Comparison of ENCODE assay signal across 30 cellular contexts in genomic region chr20:48196486-48196885, GRCh38.
"Had no signal": no experiment of that assay in that cellular context is flagged by ENCODE, and none has a peak within 500 bp of the region (broad histone marks: within the 10 kb centered on the region; RNA-seq: fewer than 3 reads in every experiment).

No MANE protein-coding gene starts in this region.

- H3K36me3 ChIP-seq: ascending aorta, esophagus squamous epithelium, left lung, pancreas, right atrium auricular region, suprapubic skin, tibial artery had no signal

- H3K9me3 ChIP-seq: ascending aorta, esophagus squamous epithelium, left lung, pancreas, psoas muscle, right atrium auricular region, suprapubic skin, tibial artery had no signal

- H3K27ac ChIP-seq: ascending aorta, epithelial cell of prostate, esophagus squamous epithelium, left lung, pancreas, psoas muscle, right atrium auricular region, suprapubic skin, tibial artery had no signal

- H3K27me3 ChIP-seq: ascending aorta, left lung, pancreas, right atrium auricular region had no signal

- H3K9me3 Mint-ChIP-seq: activated CD4-positive, alpha-beta memory T cell treated with anti-CD3 and anti-CD28 coated beads for 36 hours; activated CD4-positive, alpha-beta T cell treated with anti-CD3 and anti-CD28 coated beads, Interleukin-2, amount 10 ng/mL, durations not matched to agents 24 days and 14 days; activated naive CD4-positive, alpha-beta T cell treated with anti-CD3 and anti-CD28 coated beads for 36 hours; activated naive CD8-positive, alpha-beta T cell treated with anti-CD3 and anti-CD28 coated beads, Interleukin-2, amount 10 ng/mL, durations not matched to agents 7 days and 5 days; activated T-helper 1 cell treated with anti-CD3 and anti-CD28 coated beads, Interleukin-12 subunit alpha, Interleukin-12 subunit beta, Interleukin-2, Interleukin-4 antibody, amounts not matched to agents 30 ng/mL and 10 ng/mL and 1 ng/mL, durations not matched to agents 14 hours and 24 hours and 36 hours; dendritic cell treated with granulocyte-macrophage colony-stimulating factor and Interleukin-4, amounts not matched to agents 40 ng/mL and 50 ng/mL, for 4 days; naive B cell; T-helper 1 cell treated with Interleukin-12 subunit alpha and Interleukin-12 subunit beta and Interleukin-4 antibody, amounts not matched to agents 30 μg/mL and 1 μg/mL, for 36 hours had no signal

- H3K27me3 Mint-ChIP-seq: activated CD4-positive, alpha-beta T cell treated with anti-CD3 and anti-CD28 coated beads, Interleukin-2, amount 10 ng/mL, durations not matched to agents 24 days and 14 days; activated naive CD8-positive, alpha-beta T cell treated with anti-CD3 and anti-CD28 coated beads, Interleukin-2, amount 10 ng/mL, durations not matched to agents 7 days and 5 days; dendritic cell treated with granulocyte-macrophage colony-stimulating factor and Interleukin-4, amounts not matched to agents 40 ng/mL and 50 ng/mL, for 4 days had no signal

- H3K4me2 ChIP-seq: smooth muscle cell had no signal

- DNase-seq: activated CD4-positive, alpha-beta memory T cell treated with anti-CD3 and anti-CD28 coated beads for 36 hours; activated CD4-positive, alpha-beta T cell treated with anti-CD3 and anti-CD28 coated beads, Interleukin-2, amount 10 ng/mL, durations not matched to agents 24 days and 14 days; activated CD4-positive, CD25-positive, alpha-beta regulatory T cell treated with anti-CD3 and anti-CD28 coated beads, Interleukin-2, amount 50 U/mL, for 72 hours; activated CD8-positive, alpha-beta memory T cell treated with anti-CD3 and anti-CD28 coated beads, Interleukin-2, amount 50 U/mL, for 4 hours; activated effector memory CD4-positive, alpha-beta T cell treated with anti-CD3 and anti-CD28 coated beads, Interleukin-2, amount 50 U/mL, for 16 hours; activated naive CD4-positive, alpha-beta T cell treated with anti-CD3 and anti-CD28 coated beads for 36 hours; activated naive CD8-positive, alpha-beta T cell treated with anti-CD3 and anti-CD28 coated beads, Interleukin-2, amount 10 ng/mL, durations not matched to agents 7 days and 5 days; activated T-cell treated with anti-CD3 and anti-CD28 coated beads, Interleukin-2, amount 50 U/mL, for 1 hour; central memory CD4-positive, alpha-beta T cell; esophagus squamous epithelium; foreskin melanocyte; left lung; naive B cell; nucleus accumbens; pancreas; stimulated activated naive CD4-positive, alpha-beta T cell; SW 1271; T-helper 9 cell; tibial artery had no signal

- H3K27ac Mint-ChIP-seq: activated CD4-positive, alpha-beta memory T cell treated with anti-CD3 and anti-CD28 coated beads for 36 hours; activated CD4-positive, alpha-beta T cell treated with anti-CD3 and anti-CD28 coated beads, Interleukin-2, amount 10 ng/mL, durations not matched to agents 24 days and 14 days; activated naive CD4-positive, alpha-beta T cell treated with anti-CD3 and anti-CD28 coated beads for 36 hours; activated naive CD8-positive, alpha-beta T cell treated with anti-CD3 and anti-CD28 coated beads, Interleukin-2, amount 10 ng/mL, durations not matched to agents 7 days and 5 days; activated T-helper 1 cell treated with anti-CD3 and anti-CD28 coated beads, Interleukin-12 subunit alpha, Interleukin-12 subunit beta, Interleukin-2, Interleukin-4 antibody, amounts not matched to agents 30 ng/mL and 10 ng/mL and 1 ng/mL, durations not matched to agents 14 hours and 24 hours and 36 hours; dendritic cell treated with granulocyte-macrophage colony-stimulating factor and Interleukin-4, amounts not matched to agents 40 ng/mL and 50 ng/mL, for 4 days; T-helper 1 cell treated with Interleukin-12 subunit alpha and Interleukin-12 subunit beta and Interleukin-4 antibody, amounts not matched to agents 30 μg/mL and 1 μg/mL, for 36 hours had no signal

- H3K4me1 ChIP-seq: ascending aorta, left lung, pancreas, psoas muscle, right atrium auricular region, tibial artery had no signal

- H3K4me3 ChIP-seq: ascending aorta, esophagus squamous epithelium, left lung, pancreas, psoas muscle, right atrium auricular region, smooth muscle cell, suprapubic skin, tibial artery had no signal

- ATAC-seq: left lung, psoas muscle had no signal

- H3K4me3 Mint-ChIP-seq: activated CD4-positive, alpha-beta memory T cell treated with anti-CD3 and anti-CD28 coated beads for 36 hours; activated CD4-positive, alpha-beta T cell treated with anti-CD3 and anti-CD28 coated beads, Interleukin-2, amount 10 ng/mL, durations not matched to agents 24 days and 14 days; activated naive CD4-positive, alpha-beta T cell treated with anti-CD3 and anti-CD28 coated beads for 36 hours; activated naive CD8-positive, alpha-beta T cell treated with anti-CD3 and anti-CD28 coated beads, Interleukin-2, amount 10 ng/mL, durations not matched to agents 7 days and 5 days; activated T-helper 1 cell treated with anti-CD3 and anti-CD28 coated beads, Interleukin-12 subunit alpha, Interleukin-12 subunit beta, Interleukin-2, Interleukin-4 antibody, amounts not matched to agents 30 ng/mL and 10 ng/mL and 1 ng/mL, durations not matched to agents 14 hours and 24 hours and 36 hours; dendritic cell treated with granulocyte-macrophage colony-stimulating factor and Interleukin-4, amounts not matched to agents 40 ng/mL and 50 ng/mL, for 4 days; T-helper 1 cell treated with Interleukin-12 subunit alpha and Interleukin-12 subunit beta and Interleukin-4 antibody, amounts not matched to agents 30 μg/mL and 1 μg/mL, for 36 hours had no signal

- FAIRE-seq: endometrium, pancreas, TTC549 had no signal

- H3K36me3 Mint-ChIP-seq: activated CD4-positive, alpha-beta memory T cell treated with anti-CD3 and anti-CD28 coated beads for 36 hours; activated naive CD8-positive, alpha-beta T cell treated with anti-CD3 and anti-CD28 coated beads, Interleukin-2, amount 10 ng/mL, durations not matched to agents 7 days and 5 days; naive B cell had no signal

- H3K4me1 Mint-ChIP-seq: activated CD4-positive, alpha-beta T cell treated with anti-CD3 and anti-CD28 coated beads, Interleukin-2, amount 10 ng/mL, durations not matched to agents 24 days and 14 days; activated naive CD8-positive, alpha-beta T cell treated with anti-CD3 and anti-CD28 coated beads, Interleukin-2, amount 10 ng/mL, durations not matched to agents 7 days and 5 days; naive B cell had no signal
